Comparison of ENCODE assay signal across 1 cellular context in genomic region chr19:9786819-9787218, GRCh38.
TF ChIP-seq lines count a peak whose summit lies in the region.

No MANE protein-coding gene starts in this region.

TF ChIP-seq in K562, 482 proteins besides CTCF, POLR2A, EP300 and RAD21:
- TF ChIP-seq JUND (IDR thresholded peaks at IDR 0.05; ENCODE audit: borderline replicate concordance, low read depth, low read length) (peak; percentile 74), JUND (tag; IDR thresholded peaks at IDR 0.05; ENCODE audit: borderline replicate concordance, low read depth, low read length) (peak; percentile 64; the same call in 1 of the 3 replicates), ATF3 (IDR thresholded peaks at IDR 0.05) (peak; percentile 76), ATF3 (CRISPR knock-in tag; conservative IDR thresholded peaks at IDR 0.05) (no peak), GATAD2A (IDR thresholded peaks at IDR 0.05) (no peak), HNRNPL (IDR thresholded peaks at IDR 0.05; ENCODE audit: low read depth, low read length) (no peak), ZBTB1 (CRISPR knock-in tag; IDR thresholded peaks at IDR 0.05; ENCODE audit: borderline replicate concordance, low read depth) (no peak), YY1 (IDR thresholded peaks at IDR 0.05; ENCODE audit: borderline replicate concordance in 1 of 3, control insufficient read depth in 1 of 3, extremely low read depth in 1 of 3, insufficient read depth in 3 of 3, insufficient read length in 1 of 3, insufficient replicate concordance in 2 of 3, low read depth in 1 of 3, low read length in 2 of 3) (peak in 1 of 3 experiments; percentile 34), DPF2 (IDR thresholded peaks at IDR 0.05) (0 out of 2 replicates have a peak, but pooled peaks have one; percentile 26), TAF7 (tag; IDR thresholded peaks at IDR 0.05) (no peak), L3MBTL2 (IDR thresholded peaks at IDR 0.05) (0 out of 2 replicates have a peak, but pooled peaks have one; percentile 14), ZKSCAN8 (CRISPR knock-in tag; IDR thresholded peaks at IDR 0.05) (0 out of 2 replicates have a peak, but pooled peaks have one; percentile 22), ZNF592 (IDR thresholded peaks at IDR 0.05) (peak; percentile 27; the same call in 1 of the 2 replicates), SMAD4 (CRISPR knock-in tag; conservative IDR thresholded peaks at IDR 0.05) (no peak), PHB2 (IDR thresholded peaks at IDR 0.05; ENCODE audit: low read depth) (no peak), EHMT2 (IDR thresholded peaks at IDR 0.05) (peak; percentile 29; the same call in 1 of the 2 replicates), MYC (IDR thresholded peaks at IDR 0.05; ENCODE audit: low read depth, low read length) (peak; percentile 22; the same call in 1 of the 2 replicates), MYC (CRISPR knock-in tag; IDR thresholded peaks at IDR 0.05; ENCODE audit: borderline replicate concordance, low read depth) (no peak)
